Comparison of ENCODE assay signal across 8 cellular contexts in genomic region chr9:123401879-123402513, GRCh38. TPM values are rescaled to one million over a fixed set of nuclear protein-coding genes. Genes with fewer than 3 reads are reported as not detected.
DNase-seq lines count a peak whose midpoint lies in the region; ATAC-seq and TF ChIP-seq lines count a peak whose summit lies in the region.

No MANE protein-coding gene starts in this region.

- TF ChIP-seq CTCF in GM13977 (IDR thresholded peaks at IDR 0.05; ENCODE audit: extremely low read depth, insufficient read depth, missing control alignments), result peak; percentile 57

- in situ Hi-C loops in GM13977 (cut with MboI; ENCODE audit: low pct_unique_long_range_greater_than_20kb, low sequenced_read_pairs, unreplicated experiment), result no loop called here
- in situ Hi-C loops in T47D (cut with HindIII; ENCODE audit: low pct_unique_long_range_greater_than_20kb, low sequenced_read_pairs), result no loop called here

- intact Hi-C loops in aorta (cut with DNase I), result loop anchor here (5.0 kb wide), 1 partner anchor 640 kb away; no protein-coding TSS in a partner anchor

- no peak overlapping the region for H3K27ac ChIP-seq in aorta (ENCODE audit: low read depth in 1 of 2, low read length in 2 of 2)

- ATAC-seq in aorta (ENCODE audit: low FRiP score) (peak; percentile 88), HG03280 (IDR thresholded peaks at IDR 0.05; ENCODE audit: unreplicated experiment) (no peak)

- no peaks in the 10 kb centered on the region for H3K4me1 ChIP-seq in aorta (ENCODE audit: control insufficient read depth in 1 of 2, insufficient read depth in 2 of 2, low read length in 2 of 2)

- no peaks in the 10 kb centered on the region for H3K36me3 ChIP-seq in aorta (ENCODE audit: control insufficient read depth in 1 of 2, insufficient read depth in 2 of 2, low read length in 1 of 2)
- H3K36me3 ChIP-seq in MG63, result no peaks in the 10 kb centered on the region

- DNase-seq in AML-193 (lab: John Stamatoyannopoulos, UW), result peak; percentile 6 to 22
- DNase-seq in GM13977 (ENCODE audit: low spot score), result peak; percentile 68
- DNase-seq in NCI-H510A treated with DMSO at 0.1 percent for 48 hours (lab: John Stamatoyannopoulos, UW), result peak; percentile 41
- peak; percentile 73 to 88 for DNase-seq in T47D (ENCODE audit: low read depth in 1 of 2, low spot score in 1 of 2)
- DNase-seq in left kidney (ENCODE audit: low read depth, low spot score), result peak; percentile 77
- no peak for DNase-seq in aorta
- DNase-seq in MG63, result no peak

- H3K27me3 ChIP-seq in aorta (ENCODE audit: control insufficient read depth in 1 of 2, insufficient read depth in 2 of 2, low read length in 1 of 2) (no peaks in the 10 kb centered on the region), MG63 (no peaks in the 10 kb centered on the region)

- H3K9me3 ChIP-seq in aorta (ENCODE audit: control insufficient read depth, low read length) (no peaks in the 10 kb centered on the region), MG63 (no peaks in the 10 kb centered on the region)

- 35 to 43% methylated on average over 9 of the region's 9 CpGs for WGBS in aorta, 2 donors

- H3K4me3 ChIP-seq in aorta (ENCODE audit: low read length in 2 of 2) (no peak overlapping the region), MG63 (no peak overlapping the region)

RNA-seq across cellular contexts. Expression of gene CRB2, which starts 46.0 kb away (rescaled TPM):
- under 1 TPM in 1 of 2 donors, not detected in 1; 0.15 TPM for total RNA-seq in aorta
- under 1 TPM in 1 of 2 donors, not detected in 1; 0.03 TPM for polyA plus RNA-seq in aorta
- not detected in 2 replicates for total RNA-seq in MG63 (2014; rRNA removed; shearing (Covaris generic); ENCODE audit: low replicate concordance)

Comparison
In these comparisons a context has a peak if more than half of its experiments do, and no peak if none do; other contexts are left out.
1. DNase-seq: peak in AML-193 (2 of 2), GM13977 (single experiment), NCI-H510A treated with DMSO at 0.1 percent for 48 hours (single experiment), T47D (2 of 2) and left kidney (single experiment); none in aorta (0 of 2) and MG63 (single experiment).